2 cellular contexts compared by ENCODE assay signal in the genomic region with DNA sequence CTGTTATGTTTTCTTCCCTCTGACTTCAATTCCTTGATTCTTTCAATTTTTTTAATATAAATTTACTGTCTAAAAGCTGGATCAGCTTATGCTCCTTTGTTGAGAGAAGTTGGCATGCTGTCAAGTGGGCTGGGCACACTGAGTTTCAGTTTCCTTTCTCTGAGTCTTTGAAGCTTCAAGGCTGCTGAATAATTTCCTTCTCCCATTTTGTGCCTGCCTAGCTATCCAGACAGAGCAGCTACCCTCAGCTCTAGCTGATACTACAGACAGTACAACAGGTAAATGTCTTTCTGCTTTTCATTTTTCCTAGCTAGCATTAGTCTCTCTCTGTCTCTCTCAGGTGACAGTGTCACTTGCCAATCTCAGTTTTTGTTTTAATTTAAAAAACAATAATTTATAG.
TF ChIP-seq lines count a peak whose summit lies in the region.

A gene with protein sequence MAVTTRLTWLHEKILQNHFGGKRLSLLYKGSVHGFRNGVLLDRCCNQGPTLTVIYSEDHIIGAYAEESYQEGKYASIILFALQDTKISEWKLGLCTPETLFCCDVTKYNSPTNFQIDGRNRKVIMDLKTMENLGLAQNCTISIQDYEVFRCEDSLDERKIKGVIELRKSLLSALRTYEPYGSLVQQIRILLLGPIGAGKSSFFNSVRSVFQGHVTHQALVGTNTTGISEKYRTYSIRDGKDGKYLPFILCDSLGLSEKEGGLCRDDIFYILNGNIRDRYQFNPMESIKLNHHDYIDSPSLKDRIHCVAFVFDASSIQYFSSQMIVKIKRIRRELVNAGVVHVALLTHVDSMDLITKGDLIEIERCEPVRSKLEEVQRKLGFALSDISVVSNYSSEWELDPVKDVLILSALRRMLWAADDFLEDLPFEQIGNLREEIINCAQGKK (plus strand): TSS at position 204 of the 400 bp plus-strand sequence. CDS start 365 bp downstream, outside the sequence.

TF ChIP-seq in liver, 16 proteins besides CTCF, POLR2A, EP300 and RAD21:
- no peak for TF ChIP-seq EGR1 (IDR thresholded peaks at IDR 0.05; ENCODE audit: low read depth in 2 of 2)
- peak; percentile 95 for TF ChIP-seq YY1 (IDR thresholded peaks at IDR 0.05)
- TF ChIP-seq, protein P1, sequence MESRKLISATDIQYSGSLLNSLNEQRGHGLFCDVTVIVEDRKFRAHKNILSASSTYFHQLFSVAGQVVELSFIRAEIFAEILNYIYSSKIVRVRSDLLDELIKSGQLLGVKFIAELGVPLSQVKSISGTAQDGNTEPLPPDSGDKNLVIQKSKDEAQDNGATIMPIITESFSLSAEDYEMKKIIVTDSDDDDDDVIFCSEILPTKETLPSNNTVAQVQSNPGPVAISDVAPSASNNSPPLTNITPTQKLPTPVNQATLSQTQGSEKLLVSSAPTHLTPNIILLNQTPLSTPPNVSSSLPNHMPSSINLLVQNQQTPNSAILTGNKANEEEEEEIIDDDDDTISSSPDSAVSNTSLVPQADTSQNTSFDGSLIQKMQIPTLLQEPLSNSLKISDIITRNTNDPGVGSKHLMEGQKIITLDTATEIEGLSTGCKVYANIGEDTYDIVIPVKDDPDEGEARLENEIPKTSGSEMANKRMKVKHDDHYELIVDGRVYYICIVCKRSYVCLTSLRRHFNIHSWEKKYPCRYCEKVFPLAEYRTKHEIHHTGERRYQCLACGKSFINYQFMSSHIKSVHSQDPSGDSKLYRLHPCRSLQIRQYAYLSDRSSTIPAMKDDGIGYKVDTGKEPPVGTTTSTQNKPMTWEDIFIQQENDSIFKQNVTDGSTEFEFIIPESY (IDR thresholded peaks at IDR 0.05): no peak
- TF ChIP-seq RXRA (IDR thresholded peaks at IDR 0.05): no peak
- TF ChIP-seq GABPA (IDR thresholded peaks at IDR 0.05 in 1 of 2, conservative IDR thresholded peaks at IDR 0.05 in 1 of 2): peak in 1 of 2 donors; percentile 13
- TF ChIP-seq, protein P2, sequence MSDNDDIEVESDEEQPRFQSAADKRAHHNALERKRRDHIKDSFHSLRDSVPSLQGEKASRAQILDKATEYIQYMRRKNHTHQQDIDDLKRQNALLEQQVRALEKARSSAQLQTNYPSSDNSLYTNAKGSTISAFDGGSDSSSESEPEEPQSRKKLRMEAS (IDR thresholded peaks at IDR 0.05): no peak
- TF ChIP-seq TAF1 (conservative IDR thresholded peaks at IDR 0.05): peak; percentile 94
- TF ChIP-seq, protein P3, sequence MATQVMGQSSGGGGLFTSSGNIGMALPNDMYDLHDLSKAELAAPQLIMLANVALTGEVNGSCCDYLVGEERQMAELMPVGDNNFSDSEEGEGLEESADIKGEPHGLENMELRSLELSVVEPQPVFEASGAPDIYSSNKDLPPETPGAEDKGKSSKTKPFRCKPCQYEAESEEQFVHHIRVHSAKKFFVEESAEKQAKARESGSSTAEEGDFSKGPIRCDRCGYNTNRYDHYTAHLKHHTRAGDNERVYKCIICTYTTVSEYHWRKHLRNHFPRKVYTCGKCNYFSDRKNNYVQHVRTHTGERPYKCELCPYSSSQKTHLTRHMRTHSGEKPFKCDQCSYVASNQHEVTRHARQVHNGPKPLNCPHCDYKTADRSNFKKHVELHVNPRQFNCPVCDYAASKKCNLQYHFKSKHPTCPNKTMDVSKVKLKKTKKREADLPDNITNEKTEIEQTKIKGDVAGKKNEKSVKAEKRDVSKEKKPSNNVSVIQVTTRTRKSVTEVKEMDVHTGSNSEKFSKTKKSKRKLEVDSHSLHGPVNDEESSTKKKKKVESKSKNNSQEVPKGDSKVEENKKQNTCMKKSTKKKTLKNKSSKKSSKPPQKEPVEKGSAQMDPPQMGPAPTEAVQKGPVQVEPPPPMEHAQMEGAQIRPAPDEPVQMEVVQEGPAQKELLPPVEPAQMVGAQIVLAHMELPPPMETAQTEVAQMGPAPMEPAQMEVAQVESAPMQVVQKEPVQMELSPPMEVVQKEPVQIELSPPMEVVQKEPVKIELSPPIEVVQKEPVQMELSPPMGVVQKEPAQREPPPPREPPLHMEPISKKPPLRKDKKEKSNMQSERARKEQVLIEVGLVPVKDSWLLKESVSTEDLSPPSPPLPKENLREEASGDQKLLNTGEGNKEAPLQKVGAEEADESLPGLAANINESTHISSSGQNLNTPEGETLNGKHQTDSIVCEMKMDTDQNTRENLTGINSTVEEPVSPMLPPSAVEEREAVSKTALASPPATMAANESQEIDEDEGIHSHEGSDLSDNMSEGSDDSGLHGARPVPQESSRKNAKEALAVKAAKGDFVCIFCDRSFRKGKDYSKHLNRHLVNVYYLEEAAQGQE (IDR thresholded peaks at IDR 0.05): peak; percentile 78
- TF ChIP-seq JUND (IDR thresholded peaks at IDR 0.05): no peak
- no peak for TF ChIP-seq SP1 (IDR thresholded peaks at IDR 0.05)
- TF ChIP-seq, protein P4, sequence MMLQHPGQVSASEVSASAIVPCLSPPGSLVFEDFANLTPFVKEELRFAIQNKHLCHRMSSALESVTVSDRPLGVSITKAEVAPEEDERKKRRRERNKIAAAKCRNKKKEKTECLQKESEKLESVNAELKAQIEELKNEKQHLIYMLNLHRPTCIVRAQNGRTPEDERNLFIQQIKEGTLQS (IDR thresholded peaks at IDR 0.05): no peak
- TF ChIP-seq NR2F2 (IDR thresholded peaks at IDR 0.05): no peak

TF ChIP-seq in HepG2, 621 proteins besides CTCF, POLR2A, EP300 and RAD21:
- TF ChIP-seq ZFP36L1 (CRISPR knock-in tag; IDR thresholded peaks at IDR 0.05): no peak
- no peak for TF ChIP-seq NFE2L1 (CRISPR knock-in tag; IDR thresholded peaks at IDR 0.05; ENCODE audit: borderline replicate concordance)
- TF ChIP-seq, protein P5, sequence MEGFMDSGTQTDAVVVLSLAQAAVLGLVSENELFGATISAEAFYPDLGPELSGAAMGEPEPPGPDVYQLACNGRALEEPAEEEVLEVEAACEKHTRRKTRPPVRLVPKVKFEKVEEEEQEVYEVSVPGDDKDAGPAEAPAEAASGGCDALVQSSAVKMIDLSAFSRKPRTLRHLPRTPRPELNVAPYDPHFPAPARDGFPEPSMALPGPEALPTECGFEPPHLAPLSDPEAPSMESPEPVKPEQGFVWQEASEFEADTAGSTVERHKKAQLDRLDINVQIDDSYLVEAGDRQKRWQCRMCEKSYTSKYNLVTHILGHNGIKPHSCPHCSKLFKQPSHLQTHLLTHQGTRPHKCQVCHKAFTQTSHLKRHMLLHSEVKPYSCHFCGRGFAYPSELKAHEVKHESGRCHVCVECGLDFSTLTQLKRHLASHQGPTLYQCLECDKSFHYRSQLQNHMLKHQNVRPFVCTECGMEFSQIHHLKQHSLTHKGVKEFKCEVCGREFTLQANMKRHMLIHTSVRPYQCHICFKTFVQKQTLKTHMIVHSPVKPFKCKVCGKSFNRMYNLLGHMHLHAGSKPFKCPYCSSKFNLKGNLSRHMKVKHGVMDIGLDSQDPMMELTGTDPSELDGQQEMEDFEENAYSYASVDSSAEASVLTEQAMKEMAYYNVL (CRISPR knock-in tag; IDR thresholded peaks at IDR 0.05; ENCODE audit: borderline replicate concordance): no peak
- TF ChIP-seq FLYWCH1 (CRISPR knock-in tag; IDR thresholded peaks at IDR 0.05): no peak
- no peak for TF ChIP-seq PITX1 (CRISPR knock-in tag; IDR thresholded peaks at IDR 0.05)
- TF ChIP-seq NFE2 (CRISPR knock-in tag; IDR thresholded peaks at IDR 0.05): no peak
- TF ChIP-seq SRY (CRISPR knock-in tag; IDR thresholded peaks at IDR 0.05): no peak
- TF ChIP-seq SMAD1 (CRISPR knock-in tag; IDR thresholded peaks at IDR 0.05; ENCODE audit: borderline replicate concordance, low read depth): no peak
- no peak for TF ChIP-seq KDM3A (CRISPR knock-in tag; IDR thresholded peaks at IDR 0.05; ENCODE audit: low read depth)
- TF ChIP-seq, protein P1 (CRISPR knock-in tag; IDR thresholded peaks at IDR 0.05): no peak
- TF ChIP-seq, protein P6, sequence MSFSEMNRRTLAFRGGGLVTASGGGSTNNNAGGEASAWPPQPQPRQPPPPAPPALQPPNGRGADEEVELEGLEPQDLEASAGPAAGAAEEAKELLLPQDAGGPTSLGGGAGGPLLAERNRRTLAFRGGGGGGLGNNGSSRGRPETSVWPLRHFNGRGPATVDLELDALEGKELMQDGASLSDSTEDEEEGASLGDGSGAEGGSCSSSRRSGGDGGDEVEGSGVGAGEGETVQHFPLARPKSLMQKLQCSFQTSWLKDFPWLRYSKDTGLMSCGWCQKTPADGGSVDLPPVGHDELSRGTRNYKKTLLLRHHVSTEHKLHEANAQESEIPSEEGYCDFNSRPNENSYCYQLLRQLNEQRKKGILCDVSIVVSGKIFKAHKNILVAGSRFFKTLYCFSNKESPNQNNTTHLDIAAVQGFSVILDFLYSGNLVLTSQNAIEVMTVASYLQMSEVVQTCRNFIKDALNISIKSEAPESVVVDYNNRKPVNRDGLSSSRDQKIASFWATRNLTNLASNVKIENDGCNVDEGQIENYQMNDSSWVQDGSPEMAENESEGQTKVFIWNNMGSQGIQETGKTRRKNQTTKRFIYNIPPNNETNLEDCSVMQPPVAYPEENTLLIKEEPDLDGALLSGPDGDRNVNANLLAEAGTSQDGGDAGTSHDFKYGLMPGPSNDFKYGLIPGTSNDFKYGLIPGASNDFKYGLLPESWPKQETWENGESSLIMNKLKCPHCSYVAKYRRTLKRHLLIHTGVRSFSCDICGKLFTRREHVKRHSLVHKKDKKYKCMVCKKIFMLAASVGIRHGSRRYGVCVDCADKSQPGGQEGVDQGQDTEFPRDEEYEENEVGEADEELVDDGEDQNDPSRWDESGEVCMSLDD (CRISPR knock-in tag; IDR thresholded peaks at IDR 0.05; ENCODE audit: borderline replicate concordance): no peak
- TF ChIP-seq NFIC (IDR thresholded peaks at IDR 0.05; ENCODE audit: low read length): no peak
- TF ChIP-seq, protein P7, sequence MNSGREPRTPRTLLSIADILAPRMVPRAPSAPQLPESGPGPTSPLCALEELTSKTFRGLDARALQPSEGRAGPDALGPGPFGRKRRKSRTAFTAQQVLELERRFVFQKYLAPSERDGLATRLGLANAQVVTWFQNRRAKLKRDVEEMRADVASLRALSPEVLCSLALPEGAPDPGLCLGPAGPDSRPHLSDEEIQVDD (CRISPR knock-in tag; IDR thresholded peaks at IDR 0.05; ENCODE audit: borderline replicate concordance): no peak
- TF ChIP-seq XRCC5 (optimal IDR thresholded peaks at IDR 0.05; ENCODE audit: low read length): no peak
